In the genomic region with DNA sequence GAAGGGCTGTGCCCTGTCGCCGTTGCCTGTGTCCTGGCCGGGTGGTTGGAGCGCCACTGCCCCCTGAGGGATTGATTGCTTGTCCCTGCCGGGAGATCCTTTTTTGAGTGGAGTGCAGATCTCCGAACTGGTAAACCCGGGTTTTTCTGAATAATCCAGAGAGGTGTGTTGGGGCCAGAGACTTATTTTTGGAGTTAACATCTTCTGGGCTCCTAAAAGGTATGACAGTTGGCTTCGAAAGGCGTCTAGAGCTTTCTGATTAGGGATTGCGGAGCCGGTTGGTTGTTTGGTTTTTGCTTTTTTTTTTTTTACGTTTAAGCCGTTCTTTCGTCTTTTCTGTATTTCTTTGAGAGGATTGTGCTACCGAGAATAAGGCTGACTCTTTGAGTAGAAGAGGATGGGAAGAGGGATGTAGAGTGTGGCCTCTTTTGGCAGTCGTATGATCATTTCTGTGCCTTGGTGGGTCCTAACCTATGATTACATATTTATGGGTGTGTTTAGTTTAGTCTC, we compare ENCODE assay signal across 1 cellular context.
TF ChIP-seq lines count a peak whose summit lies in the region.

No MANE protein-coding gene starts in this region.

TF ChIP-seq in GM12878, 131 proteins besides CTCF, POLR2A, EP300 and RAD21 (continued from another document):
- TF ChIP-seq, protein P1, sequence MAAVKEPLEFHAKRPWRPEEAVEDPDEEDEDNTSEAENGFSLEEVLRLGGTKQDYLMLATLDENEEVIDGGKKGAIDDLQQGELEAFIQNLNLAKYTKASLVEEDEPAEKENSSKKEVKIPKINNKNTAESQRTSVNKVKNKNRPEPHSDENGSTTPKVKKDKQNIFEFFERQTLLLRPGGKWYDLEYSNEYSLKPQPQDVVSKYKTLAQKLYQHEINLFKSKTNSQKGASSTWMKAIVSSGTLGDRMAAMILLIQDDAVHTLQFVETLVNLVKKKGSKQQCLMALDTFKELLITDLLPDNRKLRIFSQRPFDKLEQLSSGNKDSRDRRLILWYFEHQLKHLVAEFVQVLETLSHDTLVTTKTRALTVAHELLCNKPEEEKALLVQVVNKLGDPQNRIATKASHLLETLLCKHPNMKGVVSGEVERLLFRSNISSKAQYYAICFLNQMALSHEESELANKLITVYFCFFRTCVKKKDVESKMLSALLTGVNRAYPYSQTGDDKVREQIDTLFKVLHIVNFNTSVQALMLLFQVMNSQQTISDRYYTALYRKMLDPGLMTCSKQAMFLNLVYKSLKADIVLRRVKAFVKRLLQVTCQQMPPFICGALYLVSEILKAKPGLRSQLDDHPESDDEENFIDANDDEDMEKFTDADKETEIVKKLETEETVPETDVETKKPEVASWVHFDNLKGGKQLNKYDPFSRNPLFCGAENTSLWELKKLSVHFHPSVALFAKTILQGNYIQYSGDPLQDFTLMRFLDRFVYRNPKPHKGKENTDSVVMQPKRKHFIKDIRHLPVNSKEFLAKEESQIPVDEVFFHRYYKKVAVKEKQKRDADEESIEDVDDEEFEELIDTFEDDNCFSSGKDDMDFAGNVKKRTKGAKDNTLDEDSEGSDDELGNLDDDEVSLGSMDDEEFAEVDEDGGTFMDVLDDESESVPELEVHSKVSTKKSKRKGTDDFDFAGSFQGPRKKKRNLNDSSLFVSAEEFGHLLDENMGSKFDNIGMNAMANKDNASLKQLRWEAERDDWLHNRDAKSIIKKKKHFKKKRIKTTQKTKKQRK (IDR thresholded peaks at IDR 0.05; ENCODE audit: low read depth, low read length) = no peak
- peak in 1 of 2 experiments; percentile 62; a peak in 1 of 4 replicates for TF ChIP-seq SRF (IDR thresholded peaks at IDR 0.05; ENCODE audit: low read depth in 2 of 2, low read length in 2 of 2)
- TF ChIP-seq NFXL1 (IDR thresholded peaks at IDR 0.05; ENCODE audit: borderline replicate concordance) = no peak
- TF ChIP-seq RUNX3 (IDR thresholded peaks at IDR 0.05; ENCODE audit: low read length) = no peak
- no peak for TF ChIP-seq ZNF24 (IDR thresholded peaks at IDR 0.05)
- TF ChIP-seq, protein P2, sequence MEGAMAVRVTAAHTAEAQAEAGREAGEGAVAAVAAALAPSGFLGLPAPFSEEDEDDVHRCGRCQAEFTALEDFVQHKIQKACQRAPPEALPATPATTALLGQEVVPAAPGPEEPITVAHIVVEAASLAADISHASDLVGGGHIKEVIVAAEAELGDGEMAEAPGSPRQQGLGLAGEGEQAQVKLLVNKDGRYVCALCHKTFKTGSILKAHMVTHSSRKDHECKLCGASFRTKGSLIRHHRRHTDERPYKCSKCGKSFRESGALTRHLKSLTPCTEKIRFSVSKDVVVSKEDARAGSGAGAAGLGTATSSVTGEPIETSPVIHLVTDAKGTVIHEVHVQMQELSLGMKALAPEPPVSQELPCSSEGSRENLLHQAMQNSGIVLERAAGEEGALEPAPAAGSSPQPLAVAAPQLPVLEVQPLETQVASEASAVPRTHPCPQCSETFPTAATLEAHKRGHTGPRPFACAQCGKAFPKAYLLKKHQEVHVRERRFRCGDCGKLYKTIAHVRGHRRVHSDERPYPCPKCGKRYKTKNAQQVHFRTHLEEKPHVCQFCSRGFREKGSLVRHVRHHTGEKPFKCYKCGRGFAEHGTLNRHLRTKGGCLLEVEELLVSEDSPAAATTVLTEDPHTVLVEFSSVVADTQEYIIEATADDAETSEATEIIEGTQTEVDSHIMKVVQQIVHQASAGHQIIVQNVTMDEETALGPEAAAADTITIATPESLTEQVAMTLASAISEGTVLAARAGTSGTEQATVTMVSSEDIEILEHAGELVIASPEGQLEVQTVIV (IDR thresholded peaks at IDR 0.05; ENCODE audit: borderline replicate concordance, partially characterized antibody) = no peak
- no peak for TF ChIP-seq BMI1 (IDR thresholded peaks at IDR 0.05; ENCODE audit: borderline replicate concordance)
- TF ChIP-seq YBX1 (IDR thresholded peaks at IDR 0.05) = no peak
- TF ChIP-seq EED (IDR thresholded peaks at IDR 0.05; ENCODE audit: low read depth) = no peak
- TF ChIP-seq, protein P3, sequence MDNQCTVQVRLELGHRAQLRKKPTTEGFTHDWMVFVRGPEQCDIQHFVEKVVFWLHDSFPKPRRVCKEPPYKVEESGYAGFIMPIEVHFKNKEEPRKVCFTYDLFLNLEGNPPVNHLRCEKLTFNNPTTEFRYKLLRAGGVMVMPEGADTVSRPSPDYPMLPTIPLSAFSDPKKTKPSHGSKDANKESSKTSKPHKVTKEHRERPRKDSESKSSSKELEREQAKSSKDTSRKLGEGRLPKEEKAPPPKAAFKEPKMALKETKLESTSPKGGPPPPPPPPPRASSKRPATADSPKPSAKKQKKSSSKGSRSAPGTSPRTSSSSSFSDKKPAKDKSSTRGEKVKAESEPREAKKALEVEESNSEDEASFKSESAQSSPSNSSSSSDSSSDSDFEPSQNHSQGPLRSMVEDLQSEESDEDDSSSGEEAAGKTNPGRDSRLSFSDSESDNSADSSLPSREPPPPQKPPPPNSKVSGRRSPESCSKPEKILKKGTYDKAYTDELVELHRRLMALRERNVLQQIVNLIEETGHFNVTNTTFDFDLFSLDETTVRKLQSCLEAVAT (IDR thresholded peaks at IDR 0.05) = peak; percentile 99
- no peak for TF ChIP-seq MTA2 (IDR thresholded peaks at IDR 0.05; ENCODE audit: low read depth)
- TF ChIP-seq FOS (IDR thresholded peaks at IDR 0.05; ENCODE audit: borderline replicate concordance, extremely low read depth, insufficient read length) = no peak
- no peak for TF ChIP-seq GATAD2B (conservative IDR thresholded peaks at IDR 0.05; ENCODE audit: low read depth)
- TF ChIP-seq, protein P4, sequence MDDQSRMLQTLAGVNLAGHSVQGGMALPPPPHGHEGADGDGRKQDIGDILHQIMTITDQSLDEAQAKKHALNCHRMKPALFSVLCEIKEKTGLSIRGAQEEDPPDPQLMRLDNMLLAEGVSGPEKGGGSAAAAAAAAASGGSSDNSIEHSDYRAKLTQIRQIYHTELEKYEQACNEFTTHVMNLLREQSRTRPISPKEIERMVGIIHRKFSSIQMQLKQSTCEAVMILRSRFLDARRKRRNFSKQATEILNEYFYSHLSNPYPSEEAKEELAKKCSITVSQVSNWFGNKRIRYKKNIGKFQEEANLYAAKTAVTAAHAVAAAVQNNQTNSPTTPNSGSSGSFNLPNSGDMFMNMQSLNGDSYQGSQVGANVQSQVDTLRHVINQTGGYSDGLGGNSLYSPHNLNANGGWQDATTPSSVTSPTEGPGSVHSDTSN (IDR thresholded peaks at IDR 0.05; ENCODE audit: insufficient replicate concordance, low read depth, low read length) = no peak
- TF ChIP-seq, protein P5, sequence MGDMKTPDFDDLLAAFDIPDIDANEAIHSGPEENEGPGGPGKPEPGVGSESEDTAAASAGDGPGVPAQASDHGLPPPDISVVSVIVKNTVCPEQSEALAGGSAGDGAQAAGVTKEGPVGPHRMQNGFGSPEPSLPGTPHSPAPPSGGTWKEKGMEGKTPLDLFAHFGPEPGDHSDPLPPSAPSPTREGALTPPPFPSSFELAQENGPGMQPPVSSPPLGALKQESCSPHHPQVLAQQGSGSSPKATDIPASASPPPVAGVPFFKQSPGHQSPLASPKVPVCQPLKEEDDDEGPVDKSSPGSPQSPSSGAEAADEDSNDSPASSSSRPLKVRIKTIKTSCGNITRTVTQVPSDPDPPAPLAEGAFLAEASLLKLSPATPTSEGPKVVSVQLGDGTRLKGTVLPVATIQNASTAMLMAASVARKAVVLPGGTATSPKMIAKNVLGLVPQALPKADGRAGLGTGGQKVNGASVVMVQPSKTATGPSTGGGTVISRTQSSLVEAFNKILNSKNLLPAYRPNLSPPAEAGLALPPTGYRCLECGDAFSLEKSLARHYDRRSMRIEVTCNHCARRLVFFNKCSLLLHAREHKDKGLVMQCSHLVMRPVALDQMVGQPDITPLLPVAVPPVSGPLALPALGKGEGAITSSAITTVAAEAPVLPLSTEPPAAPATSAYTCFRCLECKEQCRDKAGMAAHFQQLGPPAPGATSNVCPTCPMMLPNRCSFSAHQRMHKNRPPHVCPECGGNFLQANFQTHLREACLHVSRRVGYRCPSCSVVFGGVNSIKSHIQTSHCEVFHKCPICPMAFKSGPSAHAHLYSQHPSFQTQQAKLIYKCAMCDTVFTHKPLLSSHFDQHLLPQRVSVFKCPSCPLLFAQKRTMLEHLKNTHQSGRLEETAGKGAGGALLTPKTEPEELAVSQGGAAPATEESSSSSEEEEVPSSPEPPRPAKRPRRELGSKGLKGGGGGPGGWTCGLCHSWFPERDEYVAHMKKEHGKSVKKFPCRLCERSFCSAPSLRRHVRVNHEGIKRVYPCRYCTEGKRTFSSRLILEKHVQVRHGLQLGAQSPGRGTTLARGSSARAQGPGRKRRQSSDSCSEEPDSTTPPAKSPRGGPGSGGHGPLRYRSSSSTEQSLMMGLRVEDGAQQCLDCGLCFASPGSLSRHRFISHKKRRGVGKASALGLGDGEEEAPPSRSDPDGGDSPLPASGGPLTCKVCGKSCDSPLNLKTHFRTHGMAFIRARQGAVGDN (IDR thresholded peaks at IDR 0.05) = no peak
